Comparison of ENCODE assay signal across 8 cellular contexts in the genomic region with DNA sequence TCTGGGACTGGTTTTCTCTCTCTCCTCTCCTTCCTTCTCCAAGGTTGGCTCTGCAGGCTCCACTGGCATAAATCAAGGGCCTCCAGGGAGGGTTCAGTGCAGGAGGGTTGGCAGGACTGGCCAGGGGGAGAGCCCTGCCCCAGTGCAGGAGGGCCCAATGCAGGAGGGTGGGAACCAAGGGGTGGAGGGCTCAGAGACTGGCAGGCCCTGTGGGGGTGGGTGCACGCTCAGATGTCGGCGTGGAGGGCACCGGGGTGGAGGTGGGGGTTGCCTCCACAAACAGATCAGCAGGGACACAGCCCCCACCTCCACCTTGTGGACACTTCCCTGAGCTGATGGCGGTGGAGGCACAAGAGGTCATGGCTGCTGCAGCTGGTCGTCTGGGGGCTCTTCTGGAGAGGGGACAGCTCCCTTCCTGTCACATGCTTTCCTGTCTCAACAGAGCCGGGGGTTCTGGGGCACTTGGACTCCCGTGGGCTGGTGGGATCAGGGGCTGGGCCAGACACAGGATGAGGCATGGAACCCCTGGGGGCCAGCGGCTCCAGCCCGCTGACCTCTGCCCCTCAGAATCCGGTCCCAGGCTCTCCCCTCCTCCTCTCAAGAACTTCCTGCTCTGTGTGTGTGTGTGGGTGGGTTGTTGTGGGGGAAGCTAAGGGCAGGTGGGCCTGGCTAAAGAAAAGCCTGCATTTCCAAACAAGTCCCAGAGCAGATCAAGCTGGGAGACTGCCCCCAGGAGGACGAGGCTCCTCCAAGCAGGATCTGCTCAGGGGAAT. TPM values are rescaled to one million over a fixed set of nuclear protein-coding genes. Genes with fewer than 3 reads are reported as not detected.
DNase-seq lines count a peak whose midpoint lies in the region; ATAC-seq lines count a peak whose summit lies in the region.

No MANE protein-coding gene starts in this region.

- peaks cover 34 to 35% of the 10 kb centered on the region in 2 donors for H3K27me3 ChIP-seq in stomach smooth muscle (ENCODE audit: control insufficient read depth in 1 of 2, insufficient read depth in 2 of 2, low read length in 2 of 2)

- peaks cover 0 to 3% of the 10 kb centered on the region in 2 donors for H3K36me3 ChIP-seq in stomach smooth muscle (ENCODE audit: control insufficient read depth in 2 of 2, insufficient read depth in 2 of 2, low read length in 2 of 2)

- ATAC-seq in activated CD8-positive, alpha-beta memory T cell treated with anti-CD3 and anti-CD28 coated beads, Interleukin-2, amount 10 ng/mL, durations not matched to agents 7 days and 5 days = peak; percentile 22
- ATAC-seq in activated naive CD8-positive, alpha-beta T cell treated with anti-CD3 and anti-CD28 coated beads, Interleukin-2, amount 10 ng/mL, durations not matched to agents 7 days and 5 days (ENCODE audit: low read depth) = peak; percentile 41

- H3K27ac Mint-ChIP-seq in activated CD8-positive, alpha-beta memory T cell treated with anti-CD3 and anti-CD28 coated beads, Interleukin-2, amount 10 ng/mL, durations not matched to agents 7 days and 5 days = no peak overlapping the region
- H3K27ac Mint-ChIP-seq in activated naive CD8-positive, alpha-beta T cell treated with anti-CD3 and anti-CD28 coated beads, Interleukin-2, amount 10 ng/mL, durations not matched to agents 7 days and 5 days = peak overlapping the region; percentile 87

- peaks cover 3% of the 10 kb centered on the region for H3K36me3 Mint-ChIP-seq in activated CD8-positive, alpha-beta memory T cell treated with anti-CD3 and anti-CD28 coated beads, Interleukin-2, amount 10 ng/mL, durations not matched to agents 7 days and 5 days
- peaks cover 7% of the 10 kb centered on the region for H3K36me3 Mint-ChIP-seq in activated naive CD8-positive, alpha-beta T cell treated with anti-CD3 and anti-CD28 coated beads, Interleukin-2, amount 10 ng/mL, durations not matched to agents 7 days and 5 days

- CTCF ChIA-PET in activated CD8-positive, alpha-beta memory T cell treated with anti-CD3 and anti-CD28 coated beads, Interleukin-2, amount 10 ng/mL, durations not matched to agents 7 days and 5 days (lab: Charles Lee) = no interaction called here

- peaks cover 25% of the 10 kb centered on the region for H3K4me1 Mint-ChIP-seq in activated CD8-positive, alpha-beta memory T cell treated with anti-CD3 and anti-CD28 coated beads, Interleukin-2, amount 10 ng/mL, durations not matched to agents 7 days and 5 days
- H3K4me1 Mint-ChIP-seq in activated naive CD8-positive, alpha-beta T cell treated with anti-CD3 and anti-CD28 coated beads, Interleukin-2, amount 10 ng/mL, durations not matched to agents 7 days and 5 days = peaks cover 18% of the 10 kb centered on the region

- POLR2A ChIA-PET in activated naive CD8-positive, alpha-beta T cell treated with anti-CD3 and anti-CD28 coated beads, Interleukin-2, amount 10 ng/mL, durations not matched to agents 7 days and 5 days (lab: Charles Lee) = interaction anchor here (0.9 kb wide), 1 partner anchor 338 kb away, joined by 3 read pairs; the partner anchor contains the start of gene PPDPF

- peaks cover 48% of the 10 kb centered on the region for H3K4me1 ChIP-seq in stomach smooth muscle (ENCODE audit: control insufficient read depth, insufficient read depth, low read length)

- H3K27ac ChIP-seq in stomach smooth muscle (ENCODE audit: low read length) = peak overlapping the region; percentile 31

- H3K27me3 Mint-ChIP-seq in activated CD8-positive, alpha-beta memory T cell treated with anti-CD3 and anti-CD28 coated beads, Interleukin-2, amount 10 ng/mL, durations not matched to agents 7 days and 5 days = no peaks in the 10 kb centered on the region
- H3K27me3 Mint-ChIP-seq in activated naive CD8-positive, alpha-beta T cell treated with anti-CD3 and anti-CD28 coated beads, Interleukin-2, amount 10 ng/mL, durations not matched to agents 7 days and 5 days = no peaks in the 10 kb centered on the region

- no peak for DNase-seq in activated CD8-positive, alpha-beta memory T cell treated with anti-CD3 and anti-CD28 coated beads, Interleukin-2, amount 10 ng/mL, durations not matched to agents 7 days and 5 days
- DNase-seq in activated CD8-positive, alpha-beta memory T cell treated with anti-CD3 and anti-CD28 coated beads, Interleukin-2, amount 50 U/mL, for 4 hours = no peak
- DNase-seq in activated naive CD8-positive, alpha-beta T cell treated with anti-CD3 and anti-CD28 coated beads, Interleukin-2, amount 10 ng/mL, durations not matched to agents 7 days and 5 days = no peak
- DNase-seq in AML-193 (lab: John Stamatoyannopoulos, UW) = no peak
- no peak for DNase-seq in stimulated activated CD4-positive, alpha-beta T cell treated with anti-CD3 and anti-CD28 coated beads, Interleukin-12 subunit alpha, Interleukin-12 subunit beta, amount 100 ng/mL, for 4 hours
- no peak for DNase-seq in stimulated activated CD4-positive, alpha-beta T cell treated with anti-CD3 and anti-CD28 coated beads, Interleukin-15, amount 100 ng/mL, for 24 hours

- H3K4me3 ChIP-seq in iPS-18c (ENCODE audit: insufficient read depth, low read depth, low read length) = peak overlapping the region; percentile 29; the same call in 1 of the 2 replicates
- no peak overlapping the region for H3K4me3 ChIP-seq in stomach smooth muscle (ENCODE audit: low read length in 2 of 2)

- peak overlapping the region in 1 of 2 donors; percentile 5 for H3K9ac ChIP-seq in stomach smooth muscle (ENCODE audit: low read length in 2 of 2)

- H3K9me3 Mint-ChIP-seq in activated CD8-positive, alpha-beta memory T cell treated with anti-CD3 and anti-CD28 coated beads, Interleukin-2, amount 10 ng/mL, durations not matched to agents 7 days and 5 days (ENCODE audit: low read depth) = no peaks in the 10 kb centered on the region
- H3K9me3 Mint-ChIP-seq in activated naive CD8-positive, alpha-beta T cell treated with anti-CD3 and anti-CD28 coated beads, Interleukin-2, amount 10 ng/mL, durations not matched to agents 7 days and 5 days = no peaks in the 10 kb centered on the region

- no peak overlapping the region for H3K4me3 Mint-ChIP-seq in activated CD8-positive, alpha-beta memory T cell treated with anti-CD3 and anti-CD28 coated beads, Interleukin-2, amount 10 ng/mL, durations not matched to agents 7 days and 5 days
- peak overlapping the region; percentile 58 for H3K4me3 Mint-ChIP-seq in activated naive CD8-positive, alpha-beta T cell treated with anti-CD3 and anti-CD28 coated beads, Interleukin-2, amount 10 ng/mL, durations not matched to agents 7 days and 5 days

- H3K9me3 ChIP-seq in iPS-18c (ENCODE audit: control insufficient read depth, insufficient read depth, low read length) (no peaks in the 10 kb centered on the region), stomach smooth muscle (ENCODE audit: control insufficient read depth in 2 of 2, low read length in 2 of 2) (no peaks in the 10 kb centered on the region)

RNA-seq across cellular contexts. Expression of gene ABHD16B, which starts 2.7 kb away (rescaled TPM):
- total RNA-seq in activated CD8-positive, alpha-beta memory T cell treated with anti-CD3 and anti-CD28 coated beads, Interleukin-2, amount 10 ng/mL, durations not matched to agents 7 days and 5 days = not detected
- not detected for total RNA-seq in activated naive CD8-positive, alpha-beta T cell treated with anti-CD3 and anti-CD28 coated beads, Interleukin-2, amount 10 ng/mL, durations not matched to agents 7 days and 5 days

RNA-seq across cellular contexts. Expression of gene TPD52L2, which starts 6.5 kb away (rescaled TPM):
- total RNA-seq in activated CD8-positive, alpha-beta memory T cell treated with anti-CD3 and anti-CD28 coated beads, Interleukin-2, amount 10 ng/mL, durations not matched to agents 7 days and 5 days = 10 to 100 TPM; 33.5 to 46.2 TPM
- 10 to 100 TPM; 37.9 to 39.5 TPM for total RNA-seq in activated naive CD8-positive, alpha-beta T cell treated with anti-CD3 and anti-CD28 coated beads, Interleukin-2, amount 10 ng/mL, durations not matched to agents 7 days and 5 days

RNA-seq across cellular contexts. Expression of gene ZBTB46, which starts 27.5 kb away (rescaled TPM):
- total RNA-seq in activated CD8-positive, alpha-beta memory T cell treated with anti-CD3 and anti-CD28 coated beads, Interleukin-2, amount 10 ng/mL, durations not matched to agents 7 days and 5 days = under 1 TPM; 0.15 to 0.84 TPM
- total RNA-seq in activated naive CD8-positive, alpha-beta T cell treated with anti-CD3 and anti-CD28 coated beads, Interleukin-2, amount 10 ng/mL, durations not matched to agents 7 days and 5 days = under 1 TPM; 0.11 to 0.25 TPM

RNA-seq across cellular contexts. Expression of gene DNAJC5, which starts 36.3 kb away (rescaled TPM):
- 10 to 100 TPM; 44.4 to 51.9 TPM for total RNA-seq in activated CD8-positive, alpha-beta memory T cell treated with anti-CD3 and anti-CD28 coated beads, Interleukin-2, amount 10 ng/mL, durations not matched to agents 7 days and 5 days
- 10 to 100 TPM; 48.3 to 49.2 TPM for total RNA-seq in activated naive CD8-positive, alpha-beta T cell treated with anti-CD3 and anti-CD28 coated beads, Interleukin-2, amount 10 ng/mL, durations not matched to agents 7 days and 5 days
